7 cellular contexts compared by ENCODE assay signal in the genomic region with DNA sequence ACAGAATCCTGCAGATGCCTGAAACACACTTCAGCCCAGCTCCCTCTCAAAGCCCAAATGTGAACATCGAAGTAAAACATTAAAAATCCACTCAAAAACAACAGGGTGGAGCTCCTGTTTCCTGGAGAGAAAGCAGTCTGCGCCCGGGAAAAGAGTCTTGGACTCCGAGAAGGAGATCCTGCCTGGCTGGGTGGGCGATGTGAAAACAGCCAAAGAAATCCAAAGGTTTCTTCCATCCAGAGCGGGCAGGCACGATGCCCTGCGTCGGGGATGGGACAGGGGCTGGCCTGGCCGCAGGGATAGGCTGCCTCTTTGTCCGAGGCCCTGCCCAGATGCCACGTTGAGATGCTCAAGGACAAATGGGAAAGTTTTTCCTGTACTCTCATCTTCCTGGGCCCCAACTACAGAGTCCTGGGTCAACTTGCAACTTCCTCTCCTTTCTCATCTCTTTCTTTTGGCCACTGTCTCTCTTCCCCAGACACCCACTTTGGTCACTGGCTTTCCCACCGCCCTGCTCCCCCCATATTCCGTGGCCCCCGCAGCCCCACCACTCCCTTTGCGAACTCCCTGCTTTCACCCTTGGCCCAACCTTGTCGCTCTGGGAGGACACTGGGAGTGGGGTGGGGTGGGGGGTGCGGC. TPM values are rescaled to one million over a fixed set of nuclear protein-coding genes. Genes with fewer than 3 reads are reported as not detected.
DNase-seq lines count a peak whose midpoint lies in the region; ATAC-seq and TF ChIP-seq lines count a peak whose summit lies in the region.

No MANE protein-coding gene starts in this region.

- peak overlapping the region; percentile 98 for H3K4me3 Mint-ChIP-seq in activated naive CD8-positive, alpha-beta T cell treated with anti-CD3 and anti-CD28 coated beads, Interleukin-2, amount 10 ng/mL, durations not matched to agents 7 days and 5 days
- peak overlapping the region; percentile 97 for H3K4me3 Mint-ChIP-seq in glutamatergic neuron (ENCODE audit: unreplicated experiment)

- H3K27ac ChIP-seq in MM.1S (ENCODE audit: low read length): peak overlapping the region; percentile 54

- ATAC-seq in activated naive CD8-positive, alpha-beta T cell treated with anti-CD3 and anti-CD28 coated beads, Interleukin-2, amount 10 ng/mL, durations not matched to agents 7 days and 5 days (ENCODE audit: low read depth): no peak
- no peak for ATAC-seq in HG02759 (IDR thresholded peaks at IDR 0.05; ENCODE audit: unreplicated experiment)

- peak overlapping the region; percentile 84 for H3K9ac ChIP-seq in MM.1S (ENCODE audit: low read length)

- no peaks in the 10 kb centered on the region for H4K20me1 ChIP-seq in MM.1S (ENCODE audit: insufficient read depth, low read length)

- DNase-seq in ELF-1 (ENCODE audit: low read depth, low spot score): peak; percentile 75
- peak; percentile 36 for DNase-seq in MM.1S
- no peak for DNase-seq in activated naive CD8-positive, alpha-beta T cell treated with anti-CD3 and anti-CD28 coated beads, Interleukin-2, amount 10 ng/mL, durations not matched to agents 7 days and 5 days
- peak; percentile 64 for DNase-seq in glutamatergic neuron
- no peak for DNase-seq in cortex of kidney (lab: John Stamatoyannopoulos, UW)

- no peaks in the 10 kb centered on the region for H3K36me3 ChIP-seq in MM.1S (replicated peaks; ENCODE audit: insufficient read depth, low read length)
- no peaks in the 10 kb centered on the region for H3K36me3 ChIP-seq in neuron (ENCODE audit: insufficient read depth, low read length)

- no peaks in the 10 kb centered on the region for H3K9me2 ChIP-seq in MM.1S (replicated peaks; ENCODE audit: insufficient read depth, low read length)

- TF ChIP-seq CTCF in MM.1S (IDR thresholded peaks at IDR 0.05; ENCODE audit: low read length) (no peak), glutamatergic neuron (IDR thresholded peaks at IDR 0.05; ENCODE audit: partially characterized antibody, unreplicated experiment) (no peak)

- H3K27me3 Mint-ChIP-seq in activated naive CD8-positive, alpha-beta T cell treated with anti-CD3 and anti-CD28 coated beads, Interleukin-2, amount 10 ng/mL, durations not matched to agents 7 days and 5 days: no peaks in the 10 kb centered on the region
- peaks cover 10% of the 10 kb centered on the region for H3K27me3 Mint-ChIP-seq in glutamatergic neuron (ENCODE audit: unreplicated experiment)

- H3K27me3 ChIP-seq in MM.1S (replicated peaks; ENCODE audit: insufficient read depth, low read length): no peaks in the 10 kb centered on the region
- H3K27me3 ChIP-seq in neuron (ENCODE audit: insufficient read depth, low read length): no peaks in the 10 kb centered on the region

- H3K9me3 Mint-ChIP-seq in activated naive CD8-positive, alpha-beta T cell treated with anti-CD3 and anti-CD28 coated beads, Interleukin-2, amount 10 ng/mL, durations not matched to agents 7 days and 5 days: no peaks in the 10 kb centered on the region
- H3K9me3 Mint-ChIP-seq in glutamatergic neuron (ENCODE audit: unreplicated experiment): peaks cover 18% of the 10 kb centered on the region

- H3K4me2 ChIP-seq in MM.1S (ENCODE audit: low read depth, low read length): peak overlapping the region; percentile 90

- no peaks in the 10 kb centered on the region for H3K9me3 ChIP-seq in MM.1S (replicated peaks; ENCODE audit: insufficient read depth, low read length)
- no peaks in the 10 kb centered on the region for H3K9me3 ChIP-seq in neuron (ENCODE audit: low read length)

- H3K4me1 Mint-ChIP-seq in activated naive CD8-positive, alpha-beta T cell treated with anti-CD3 and anti-CD28 coated beads, Interleukin-2, amount 10 ng/mL, durations not matched to agents 7 days and 5 days: peaks cover 57% of the 10 kb centered on the region
- peaks cover 48% of the 10 kb centered on the region for H3K4me1 Mint-ChIP-seq in glutamatergic neuron (ENCODE audit: low read depth, unreplicated experiment)

- H3K4me3 ChIP-seq in MM.1S (ENCODE audit: low read length): peak overlapping the region; percentile 68
- H3K4me3 ChIP-seq in neuron (ENCODE audit: low read length): peak overlapping the region; percentile 84

- H2AFZ ChIP-seq in MM.1S (ENCODE audit: low read length) (0 out of 2 replicates have a peak overlapping the region, but pooled peaks have one; percentile 2), neuron (ENCODE audit: low read depth, low read length) (peak overlapping the region; percentile 71)

- POLR2A ChIA-PET in activated naive CD8-positive, alpha-beta T cell treated with anti-CD3 and anti-CD28 coated beads, Interleukin-2, amount 10 ng/mL, durations not matched to agents 7 days and 5 days (lab: Charles Lee): interaction anchor here (0.9 to 9.3 kb wide), 9 partner anchors 19 to 276 kb away, joined by 3 to 111 read pairs (median 8); partner anchors contain the start of genes AMZ2, ARSG and SLC16A6

- peaks cover 42% of the 10 kb centered on the region for H3K79me2 ChIP-seq in MM.1S (ENCODE audit: low read length)

- H3K4me1 ChIP-seq in MM.1S (ENCODE audit: low read length) (peaks cover 38% of the 10 kb centered on the region), neuron (ENCODE audit: insufficient read depth, low read length) (peaks cover 28% of the 10 kb centered on the region)

- peak overlapping the region; percentile 86 for H3K27ac Mint-ChIP-seq in activated naive CD8-positive, alpha-beta T cell treated with anti-CD3 and anti-CD28 coated beads, Interleukin-2, amount 10 ng/mL, durations not matched to agents 7 days and 5 days
- H3K27ac Mint-ChIP-seq in glutamatergic neuron (ENCODE audit: unreplicated experiment): peak overlapping the region; percentile 99

- H3F3A ChIP-seq in MM.1S (ENCODE audit: insufficient read depth, low read length): peaks cover 38% of the 10 kb centered on the region

- H3K36me3 Mint-ChIP-seq in activated naive CD8-positive, alpha-beta T cell treated with anti-CD3 and anti-CD28 coated beads, Interleukin-2, amount 10 ng/mL, durations not matched to agents 7 days and 5 days: peaks cover 15% of the 10 kb centered on the region
- no peaks in the 10 kb centered on the region for H3K36me3 Mint-ChIP-seq in glutamatergic neuron (ENCODE audit: unreplicated experiment)

RNA-seq across cellular contexts. Expression of gene WIPI1, which starts 0.6 kb away (rescaled TPM):
- 10 to 100 TPM; 29.7 to 34.8 TPM for total RNA-seq in activated naive CD8-positive, alpha-beta T cell treated with anti-CD3 and anti-CD28 coated beads, Interleukin-2, amount 10 ng/mL, durations not matched to agents 7 days and 5 days
- total RNA-seq in glutamatergic neuron (ENCODE audit: unreplicated experiment): 252 TPM

RNA-seq across cellular contexts. Expression of gene PRKAR1A, which starts 55.6 kb away (rescaled TPM):
- 100 to 1,000 TPM; 208 to 226 TPM for total RNA-seq in activated naive CD8-positive, alpha-beta T cell treated with anti-CD3 and anti-CD28 coated beads, Interleukin-2, amount 10 ng/mL, durations not matched to agents 7 days and 5 days
- 277 TPM for total RNA-seq in glutamatergic neuron (ENCODE audit: unreplicated experiment)

Comparison
In these comparisons a context has a peak if more than half of its experiments do, and no peak if none do; other contexts are left out.
1. DNase-seq: peak in ELF-1 (single experiment), MM.1S (single experiment) and glutamatergic neuron (single experiment); none in activated naive CD8-positive, alpha-beta T cell treated with anti-CD3 and anti-CD28 coated beads, Interleukin-2, amount 10 ng/mL, durations not matched to agents 7 days and 5 days (single experiment) and cortex of kidney (single experiment).